In genomic region chr18:33697498-33697897, GRCh38 we compare ENCODE assay signal across 16 cellular contexts.
DNase-seq lines count a peak whose midpoint lies in the region; ATAC-seq and TF ChIP-seq lines count a peak whose summit lies in the region.
"Had no signal": no experiment of that assay in that cellular context is flagged by ENCODE, and none has a peak within 500 bp of the region (broad histone marks: within the 10 kb centered on the region; RNA-seq: fewer than 3 reads in every experiment).

No MANE protein-coding gene starts in this region.

- no peaks in the 10 kb centered on the region for H3K36me3 Mint-ChIP-seq in activated naive CD8-positive, alpha-beta T cell treated with anti-CD3 and anti-CD28 coated beads for 36 hours

- H3K79me1 ChIP-seq in trophoblast cell (ENCODE audit: low read length) = no peaks in the 10 kb centered on the region

- no peak overlapping the region for H4K91ac ChIP-seq in trophoblast cell (ENCODE audit: low read depth, low read length)

- H3K27ac Mint-ChIP-seq in activated naive CD8-positive, alpha-beta T cell treated with anti-CD3 and anti-CD28 coated beads for 36 hours = no peak overlapping the region
- H3K27ac Mint-ChIP-seq: CD4-positive, alpha-beta T cell; H9 had no signal

- H3K14ac ChIP-seq in trophoblast cell (ENCODE audit: low read length) = no peak overlapping the region

- H3K4me1 ChIP-seq in trophoblast cell (ENCODE audit: control insufficient read depth in 1 of 2, insufficient read depth in 2 of 2, low read length in 2 of 2) = no peaks in the 10 kb centered on the region
- H3K4me1 ChIP-seq: A549, Caco-2 had no signal

- WGBS in trophoblast cell (ENCODE audit: extremely low coverage, insufficient coverage, insufficient read length) = no CpG with 5 or more reads among the region's 2 CpGs

- ATAC-seq in left cardiac atrium = no peak
- ATAC-seq: A549, GM12878 had no signal

- no peak for TF ChIP-seq CTCF in epithelial cell of esophagus (IDR thresholded peaks at IDR 0.05; ENCODE audit: insufficient read depth, low read depth, low read length, missing control alignments)

- no peak overlapping the region for H2BK12ac ChIP-seq in trophoblast cell (ENCODE audit: low read length)

- DNase-seq in DMS53 (lab: John Stamatoyannopoulos, UW) = peak; percentile 34
- no peak for DNase-seq in DMS53 treated with DMSO at 0.1 percent for 48 hours (lab: John Stamatoyannopoulos, UW; ENCODE audit: unreplicated experiment)
- DNase-seq in epithelial cell of esophagus (ENCODE audit: low read depth) = peak; percentile 47
- DNase-seq in trophoblast cell = peak; percentile 45 to 51
- DNase-seq in NCI-H748 (lab: John Stamatoyannopoulos, UW; ENCODE audit: unreplicated experiment) = no peak
- no peak for DNase-seq in activated naive CD8-positive, alpha-beta T cell treated with anti-CD3 and anti-CD28 coated beads for 36 hours
- no peak for DNase-seq in left cardiac atrium
- DNase-seq: AML-193; Caco-2; CD4-positive, alpha-beta T cell; DMS79 treated with DMSO at 0.1 percent for 48 hours; EL; H9 had no signal

- H3K23ac ChIP-seq in trophoblast cell (ENCODE audit: low read length) = no peak overlapping the region

- H3K4ac ChIP-seq in trophoblast cell (ENCODE audit: low read depth, low read length) = no peak overlapping the region

- no peak overlapping the region for H3K4me2 ChIP-seq in trophoblast cell (ENCODE audit: low read length)
- H3K4me2 ChIP-seq: A549 had no signal

- H2AFZ ChIP-seq in trophoblast cell (ENCODE audit: insufficient read depth, low read length, poor library complexity) = no peak overlapping the region

- no peak overlapping the region for H2AK5ac ChIP-seq in trophoblast cell (ENCODE audit: low read length)

- H2BK120ac ChIP-seq in trophoblast cell (ENCODE audit: insufficient read depth, low read length, poor library complexity) = no peak overlapping the region

- no peaks in the 10 kb centered on the region for H3K79me2 ChIP-seq in trophoblast cell (ENCODE audit: control insufficient read depth, insufficient read depth, low read length, poor library complexity)

- no peaks in the 10 kb centered on the region for H3K4me1 Mint-ChIP-seq in activated naive CD8-positive, alpha-beta T cell treated with anti-CD3 and anti-CD28 coated beads for 36 hours
- H3K4me1 Mint-ChIP-seq: H9 had no signal

- no peaks in the 10 kb centered on the region for H3K27me3 Mint-ChIP-seq in activated naive CD8-positive, alpha-beta T cell treated with anti-CD3 and anti-CD28 coated beads for 36 hours
- H3K27me3 Mint-ChIP-seq: CD4-positive, alpha-beta T cell had no signal

- H2BK5ac ChIP-seq in trophoblast cell (ENCODE audit: low read depth, low read length, poor library complexity) = no peak overlapping the region

- H4K12ac ChIP-seq in trophoblast cell (ENCODE audit: low read depth, low read length) = no peak overlapping the region

- peaks cover 1% of the 10 kb centered on the region for H3K9me3 Mint-ChIP-seq in activated naive CD8-positive, alpha-beta T cell treated with anti-CD3 and anti-CD28 coated beads for 36 hours
- H3K9me3 Mint-ChIP-seq: H9 had no signal

- no peaks in the 10 kb centered on the region for H3K9me3 ChIP-seq in trophoblast cell (ENCODE audit: insufficient read depth, low read depth, low read length)
- H3K9me3 ChIP-seq: A549, Caco-2 had no signal

- H3K4me3 ChIP-seq in epithelial cell of esophagus (ENCODE audit: low read length) (no peak overlapping the region), trophoblast cell (ENCODE audit: low read depth, low read length) (no peak overlapping the region)
- H3K4me3 ChIP-seq: A549, GM12878 had no signal

- H3K18ac ChIP-seq in trophoblast cell (ENCODE audit: low read length) = no peak overlapping the region

- no peak overlapping the region for H4K8ac ChIP-seq in trophoblast cell (ENCODE audit: low read depth, low read length)

- no peak overlapping the region for H3K9ac ChIP-seq in trophoblast cell (ENCODE audit: low read length)

- no peaks in the 10 kb centered on the region for H3K36me3 ChIP-seq in trophoblast cell (ENCODE audit: control insufficient read depth in 1 of 2, insufficient read depth in 2 of 2, low read length in 2 of 2)

- H3K4me3 Mint-ChIP-seq in activated naive CD8-positive, alpha-beta T cell treated with anti-CD3 and anti-CD28 coated beads for 36 hours = no peak overlapping the region
- H3K4me3 Mint-ChIP-seq: CD4-positive, alpha-beta T cell; H9 had no signal

- H3K27me3 ChIP-seq in trophoblast cell (ENCODE audit: insufficient read depth, low read length) = no peaks in the 10 kb centered on the region

- no peak overlapping the region for H3K27ac ChIP-seq in trophoblast cell (ENCODE audit: low read depth, low read length)
- H3K27ac ChIP-seq: A549, C4-2B had no signal

- intact Hi-C loops in left cardiac atrium (cut with DNase I) = no loop called here

Comparison
In these comparisons a context has a peak if more than half of its experiments do, and no peak if none do; other contexts are left out.
1. DNase-seq: peak in DMS53 (single experiment), epithelial cell of esophagus (single experiment) and trophoblast cell (2 of 2); none in DMS53 treated with DMSO at 0.1 percent for 48 hours (single experiment), NCI-H748 (single experiment), activated naive CD8-positive, alpha-beta T cell treated with anti-CD3 and anti-CD28 coated beads for 36 hours (single experiment) and left cardiac atrium (single experiment).